ENCODE assay signal across 9 cellular contexts in the genomic region with DNA sequence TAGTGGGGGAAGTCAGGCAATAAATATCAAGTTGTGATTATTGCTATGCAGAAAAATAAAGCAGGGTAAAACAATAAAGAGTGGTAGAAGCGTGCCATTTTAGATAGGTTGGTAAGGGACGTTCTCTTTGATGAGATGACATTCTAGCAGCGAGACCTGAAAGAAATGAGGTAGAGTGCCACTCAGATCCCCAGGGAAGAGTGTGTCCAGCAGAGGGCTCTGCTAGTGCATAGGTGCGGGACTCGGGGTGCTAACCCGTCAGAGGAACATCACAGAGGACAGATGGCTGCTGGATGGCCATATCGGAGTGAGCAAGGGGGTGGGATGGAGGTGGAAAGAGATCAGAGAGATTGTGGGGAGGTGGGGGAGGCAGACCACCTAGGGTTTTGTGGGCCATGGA. TPM values are rescaled to one million over a fixed set of nuclear protein-coding genes. Genes with fewer than 3 reads are reported as not detected.
DNase-seq lines count a peak whose midpoint lies in the region; ATAC-seq and TF ChIP-seq lines count a peak whose summit lies in the region.
"Had no signal": no experiment of that assay in that cellular context is flagged by ENCODE, and none has a peak within 500 bp of the region (broad histone marks: within the 10 kb centered on the region; RNA-seq: fewer than 3 reads in every experiment).

No MANE protein-coding gene starts in this region.

- intact Hi-C loops in esophagus muscularis mucosa (cut with DNase I), result loop anchor here (2.0 kb wide), 1 partner anchor 125 kb away; no protein-coding TSS in a partner anchor
- intact Hi-C loops in psoas muscle (cut with DNase I), result loop anchor here in 1 of 2 donors (5.0 kb wide), 1 partner anchor 126 kb away; no protein-coding TSS in a partner anchor

- H3K4me3 ChIP-seq in esophagus muscularis mucosa, result no peak overlapping the region
- H3K4me3 ChIP-seq in psoas muscle, result no peak overlapping the region

- H3K27ac ChIP-seq in esophagus muscularis mucosa (replicated peaks in 1 of 4), result peak overlapping the region in 1 of 4 donors; percentile 37
- H3K27ac ChIP-seq in psoas muscle, result no peak overlapping the region

- 77% methylated on average over 7 of the region's 7 CpGs for WGBS in esophagus muscularis mucosa
- WGBS in psoas muscle, 3 donors, result 66 to 77% (median 71%) methylated on average over 7 of the region's 7 CpGs

- no peaks in the 10 kb centered on the region for H3K9me3 Mint-ChIP-seq in activated CD8-positive, alpha-beta memory T cell treated with anti-CD3 and anti-CD28 coated beads, Interleukin-2, amount 10 ng/mL, durations not matched to agents 7 days and 5 days (ENCODE audit: low read depth)
- H3K9me3 Mint-ChIP-seq: IgD-negative memory B cell had no signal

- no peaks in the 10 kb centered on the region for H3K36me3 Mint-ChIP-seq in activated CD8-positive, alpha-beta memory T cell treated with anti-CD3 and anti-CD28 coated beads, Interleukin-2, amount 10 ng/mL, durations not matched to agents 7 days and 5 days
- H3K36me3 Mint-ChIP-seq: IgD-negative memory B cell had no signal

- H3K4me1 Mint-ChIP-seq in activated CD8-positive, alpha-beta memory T cell treated with anti-CD3 and anti-CD28 coated beads, Interleukin-2, amount 10 ng/mL, durations not matched to agents 7 days and 5 days, result no peaks in the 10 kb centered on the region

- CTCF ChIA-PET in activated CD8-positive, alpha-beta memory T cell treated with anti-CD3 and anti-CD28 coated beads, Interleukin-2, amount 10 ng/mL, durations not matched to agents 7 days and 5 days (lab: Charles Lee), result interaction anchor here (1.3 kb wide), 1 partner anchor 13 kb away, joined by 3 read pairs; no protein-coding TSS in a partner anchor

- peak; percentile 29 for DNase-seq in D341Med (ENCODE audit: low spot score)
- DNase-seq in NCI-H82 (lab: John Stamatoyannopoulos, UW), result peak; percentile 89
- DNase-seq in esophagus muscularis mucosa (ENCODE audit: extremely low spot score), result no peak
- DNase-seq in stimulated activated naive CD8-positive, alpha-beta T cell treated with anti-CD3 and anti-CD28 coated beads, Interleukin-15, Interleukin-2, amounts not matched to agents 100 U/mL and 50 U/mL, for 24 hours, result peak; percentile 10
- no peak for DNase-seq in NCI-H1436 treated with DMSO at 0.1 percent for 48 hours (lab: John Stamatoyannopoulos, UW)
- DNase-seq in psoas muscle, result no peak
- no peak for DNase-seq in activated CD8-positive, alpha-beta memory T cell treated with anti-CD3 and anti-CD28 coated beads, Interleukin-2, amount 10 ng/mL, durations not matched to agents 7 days and 5 days

- H3K4me3 Mint-ChIP-seq in activated CD8-positive, alpha-beta memory T cell treated with anti-CD3 and anti-CD28 coated beads, Interleukin-2, amount 10 ng/mL, durations not matched to agents 7 days and 5 days, result no peak overlapping the region
- H3K4me3 Mint-ChIP-seq: IgD-negative memory B cell had no signal

- peaks cover 0 to 30% (median 28%) of the 10 kb centered on the region in 4 donors for H3K4me1 ChIP-seq in esophagus muscularis mucosa
- no peaks in the 10 kb centered on the region for H3K4me1 ChIP-seq in psoas muscle

- H3K27ac Mint-ChIP-seq in activated CD8-positive, alpha-beta memory T cell treated with anti-CD3 and anti-CD28 coated beads, Interleukin-2, amount 10 ng/mL, durations not matched to agents 7 days and 5 days, result no peak overlapping the region
- H3K27ac Mint-ChIP-seq: IgD-negative memory B cell had no signal

- TF ChIP-seq POLR2A in esophagus muscularis mucosa (IDR thresholded peaks at IDR 0.05; ENCODE audit: low read depth), result no peak

- H3K27me3 ChIP-seq in esophagus muscularis mucosa (no peaks in the 10 kb centered on the region), psoas muscle (ENCODE audit: insufficient read depth in 3 of 3, low read length in 2 of 3) (no peaks in the 10 kb centered on the region)

- TF ChIP-seq EP300 in esophagus muscularis mucosa (IDR thresholded peaks at IDR 0.05), result no peak

- ATAC-seq in GM21447 (IDR thresholded peaks at IDR 0.05; ENCODE audit: unreplicated experiment), result peak; percentile 55
- ATAC-seq in stimulated activated naive CD8-positive, alpha-beta T cell treated with anti-CD3 and anti-CD28 coated beads, Interleukin-15, Interleukin-2, amounts not matched to agents 100 U/mL and 50 U/mL, for 24 hours, result peak; percentile 32
- no peak for ATAC-seq in psoas muscle
- ATAC-seq in activated CD8-positive, alpha-beta memory T cell treated with anti-CD3 and anti-CD28 coated beads, Interleukin-2, amount 10 ng/mL, durations not matched to agents 7 days and 5 days, result no peak

- no peaks in the 10 kb centered on the region for H3K27me3 Mint-ChIP-seq in activated CD8-positive, alpha-beta memory T cell treated with anti-CD3 and anti-CD28 coated beads, Interleukin-2, amount 10 ng/mL, durations not matched to agents 7 days and 5 days

- TF ChIP-seq CTCF in esophagus muscularis mucosa (IDR thresholded peaks at IDR 0.05) (peak; percentile 13 to 43 (median 22)), psoas muscle (IDR thresholded peaks at IDR 0.05) (no peak)

- H3K36me3 ChIP-seq in esophagus muscularis mucosa, result peaks cover 11 to 29% (median 16%) of the 10 kb centered on the region in 4 donors
- no peaks in the 10 kb centered on the region for H3K36me3 ChIP-seq in psoas muscle (ENCODE audit: insufficient read depth in 1 of 2, low read depth in 1 of 2)

- H3K9me3 ChIP-seq in esophagus muscularis mucosa, result no peaks in the 10 kb centered on the region
- no peaks in the 10 kb centered on the region for H3K9me3 ChIP-seq in psoas muscle

RNA-seq across cellular contexts. Expression of a gene that starts 16.3 kb away (rescaled TPM):
- total RNA-seq in esophagus muscularis mucosa (10 to 100 TPM; 11.8 to 39.5 (median 18.7) TPM), psoas muscle (under 1 TPM in 2 of 4 donors, not detected in 2; 0.71 to 0.76 TPM)
- polyA plus RNA-seq in psoas muscle, result under 1 TPM in 2 of 3 donors, not detected in 1; 0.05 to 0.07 TPM
- not detected for total RNA-seq in activated CD8-positive, alpha-beta memory T cell treated with anti-CD3 and anti-CD28 coated beads, Interleukin-2, amount 10 ng/mL, durations not matched to agents 7 days and 5 days
- polyA plus RNA-seq: IgD-negative memory B cell had no signal

Comparison
In these comparisons a context has a peak if more than half of its experiments do, and no peak if none do; other contexts are left out.
1. DNase-seq: peak in D341Med (single experiment), NCI-H82 (single experiment) and stimulated activated naive CD8-positive, alpha-beta T cell treated with anti-CD3 and anti-CD28 coated beads, Interleukin-15, Interleukin-2, amounts not matched to agents 100 U/mL and 50 U/mL, for 24 hours (single experiment); none in esophagus muscularis mucosa (single experiment), NCI-H1436 treated with DMSO at 0.1 percent for 48 hours (single experiment), psoas muscle (0 of 2) and activated CD8-positive, alpha-beta memory T cell treated with anti-CD3 and anti-CD28 coated beads, Interleukin-2, amount 10 ng/mL, durations not matched to agents 7 days and 5 days (single experiment).
2. ATAC-seq: peak in GM21447 (single experiment) and stimulated activated naive CD8-positive, alpha-beta T cell treated with anti-CD3 and anti-CD28 coated beads, Interleukin-15, Interleukin-2, amounts not matched to agents 100 U/mL and 50 U/mL, for 24 hours (single experiment); none in psoas muscle (0 of 4) and activated CD8-positive, alpha-beta memory T cell treated with anti-CD3 and anti-CD28 coated beads, Interleukin-2, amount 10 ng/mL, durations not matched to agents 7 days and 5 days (single experiment).
3. RNA of a gene that starts 16.3 kb away (total RNA-seq): 11.8 to 39.5 TPM in esophagus muscularis mucosa; 0.71 to 0.76 TPM in psoas muscle and not detected in activated CD8-positive, alpha-beta memory T cell treated with anti-CD3 and anti-CD28 coated beads, Interleukin-2, amount 10 ng/mL, durations not matched to agents 7 days and 5 days; every median in the first group is over 4 times any median in the second.